Comparison of ENCODE assay signal across 16 cellular contexts in genomic region chr2:172324198-172324597, GRCh38.
A peak's percentile ranks its signal among the peaks of the same experiment; 100 is the strongest.
DNase-seq lines count a peak whose midpoint lies in the region; TF ChIP-seq lines count a peak whose summit lies in the region.
"Had no signal": no experiment of that assay in that cellular context is flagged by ENCODE, and none has a peak within 500 bp of the region (broad histone marks: within the 10 kb centered on the region; RNA-seq: fewer than 3 reads in every experiment).

No MANE protein-coding gene starts in this region.

- H3K27ac ChIP-seq in neuronal stem cell (replicated peaks; ENCODE audit: low read length) (no peak overlapping the region), dorsolateral prefrontal cortex (no peak overlapping the region), prostate gland (no peak overlapping the region)
- H3K27ac ChIP-seq: BLaER1 treated with 17β-estradiol and CSF1 and Interleukin-3, amounts not matched to agents 10 nM and 100 nM had no signal

- no peak overlapping the region for H3K23ac ChIP-seq in neuronal stem cell (ENCODE audit: low read depth, low read length, poor library complexity)

- H4K8ac ChIP-seq in neuronal stem cell (ENCODE audit: low read depth, low read length): no peak overlapping the region

- H3K27me3 ChIP-seq in neuronal stem cell (ENCODE audit: control insufficient read depth in 3 of 3, insufficient read depth in 3 of 3, low read depth in 1 of 3, low read length in 3 of 3): no peaks in the 10 kb centered on the region
- H3K27me3 ChIP-seq in dorsolateral prefrontal cortex: no peaks in the 10 kb centered on the region
- H3K27me3 ChIP-seq in prostate gland (replicated peaks; ENCODE audit: insufficient read depth): no peaks in the 10 kb centered on the region
- H3K27me3 ChIP-seq: BLaER1 treated with 17β-estradiol and CSF1 and Interleukin-3, amounts not matched to agents 10 nM and 100 nM had no signal

- no peak overlapping the region for H3K4ac ChIP-seq in neuronal stem cell (ENCODE audit: low read length)

- H3K9me3 ChIP-seq in neuronal stem cell (replicated peaks in 1 of 2; ENCODE audit: control insufficient read depth in 2 of 2, insufficient read depth in 1 of 2, low read depth in 1 of 2, low read length in 2 of 2) (no peaks in the 10 kb centered on the region), prostate gland (no peaks in the 10 kb centered on the region)

- TF ChIP-seq CTCF in brain (conservative IDR thresholded peaks at IDR 0.05): no peak
- TF ChIP-seq CTCF in epithelial cell of esophagus (IDR thresholded peaks at IDR 0.05; ENCODE audit: insufficient read depth, low read depth, low read length, missing control alignments): no peak
- no peak for TF ChIP-seq CTCF in dorsolateral prefrontal cortex (IDR thresholded peaks at IDR 0.05 in 54 of 56, conservative IDR thresholded peaks at IDR 0.05 in 2 of 56; ENCODE audit: low read depth in 1 of 56, partially characterized antibody in 56 of 56)
- no peak for TF ChIP-seq CTCF in prostate gland (IDR thresholded peaks at IDR 0.05)
- no peak for TF ChIP-seq CTCF in osteocyte (IDR thresholded peaks at IDR 0.05)

- H3K9ac ChIP-seq in neuronal stem cell (ENCODE audit: low read depth, low read length, poor library complexity): no peak overlapping the region
- H3K9ac ChIP-seq: BLaER1 treated with 17β-estradiol and CSF1 and Interleukin-3, amounts not matched to agents 10 nM and 100 nM had no signal

- H3K4me3 ChIP-seq in epithelial cell of esophagus (ENCODE audit: low read length) (no peak overlapping the region), neuronal stem cell (ENCODE audit: low read length in 2 of 2) (no peak overlapping the region), dorsolateral prefrontal cortex (no peak overlapping the region), prostate gland (no peak overlapping the region)
- H3K4me3 ChIP-seq: BLaER1 treated with 17β-estradiol and CSF1 and Interleukin-3, amounts not matched to agents 10 nM and 100 nM; GM12878; GM23338 had no signal

- H3K4me1 ChIP-seq in neuronal stem cell (ENCODE audit: control insufficient read depth in 2 of 2, insufficient read depth in 1 of 2, low read depth in 1 of 2, low read length in 2 of 2): peaks cover 6 to 7% of the 10 kb centered on the region in 2 donors
- no peaks in the 10 kb centered on the region for H3K4me1 ChIP-seq in prostate gland (replicated peaks)

- no peak overlapping the region for H4K91ac ChIP-seq in neuronal stem cell (ENCODE audit: low read depth, low read length, poor library complexity)

- H3K14ac ChIP-seq in neuronal stem cell (ENCODE audit: low read length): no peak overlapping the region

- peak overlapping the region in 3 of 5 experiments; percentile 15 to 87 (median 78) for H3K27ac Mint-ChIP-seq in brain
- H3K27ac Mint-ChIP-seq in osteocyte (ENCODE audit: unreplicated experiment): no peak overlapping the region
- H3K27ac Mint-ChIP-seq: CD4-positive, alpha-beta T cell; GM23338 had no signal

- H3K9me3 Mint-ChIP-seq in brain: peaks cover 4 to 10% (median 9%) of the 10 kb centered on the region in 5 experiments
- H3K9me3 Mint-ChIP-seq in osteocyte (ENCODE audit: unreplicated experiment): no peaks in the 10 kb centered on the region
- H3K9me3 Mint-ChIP-seq: CD4-positive, alpha-beta T cell had no signal

- H3K36me3 ChIP-seq in neuronal stem cell (replicated peaks in 1 of 2; ENCODE audit: control insufficient read depth in 2 of 2, insufficient read depth in 2 of 2, low read length in 2 of 2) (no peaks in the 10 kb centered on the region), prostate gland (no peaks in the 10 kb centered on the region)
- H3K36me3 ChIP-seq: BLaER1 treated with 17β-estradiol and CSF1 and Interleukin-3, amounts not matched to agents 10 nM and 100 nM had no signal

- no peak overlapping the region for H3K4me2 ChIP-seq in neuronal stem cell (ENCODE audit: insufficient read depth, low read length, poor library complexity, severe bottlenecking)
- H3K4me2 ChIP-seq: BLaER1 treated with 17β-estradiol and CSF1 and Interleukin-3, amounts not matched to agents 10 nM and 100 nM; GM23338 had no signal

- H3K27me3 Mint-ChIP-seq in brain: peaks cover 5% of the 10 kb centered on the region
- no peaks in the 10 kb centered on the region for H3K27me3 Mint-ChIP-seq in osteocyte (ENCODE audit: unreplicated experiment)
- H3K27me3 Mint-ChIP-seq: CD4-positive, alpha-beta T cell had no signal

- no peak overlapping the region for H2AK5ac ChIP-seq in neuronal stem cell (ENCODE audit: low read depth, low read length)

- TF ChIP-seq POLR2A in prostate gland (IDR thresholded peaks at IDR 0.05): no peak

- H3K18ac ChIP-seq in neuronal stem cell (ENCODE audit: low read length): peak overlapping the region; percentile 73

- no peak overlapping the region for H2BK5ac ChIP-seq in neuronal stem cell (ENCODE audit: low read length)

- no peaks in the 10 kb centered on the region for H3K79me1 ChIP-seq in neuronal stem cell (ENCODE audit: low read depth, low read length)

- no peak overlapping the region for H2BK120ac ChIP-seq in neuronal stem cell (ENCODE audit: low read depth, low read length)

- no peak overlapping the region for H2BK12ac ChIP-seq in neuronal stem cell (ENCODE audit: low read length)

- H3K4me3 Mint-ChIP-seq in brain (peak overlapping the region in 2 of 5 experiments; percentile 22 to 38), osteocyte (ENCODE audit: unreplicated experiment) (no peak overlapping the region)
- H3K4me3 Mint-ChIP-seq: CD4-positive, alpha-beta T cell; GM23338; H9 had no signal

- H3K36me3 Mint-ChIP-seq in brain (peaks cover 3% of the 10 kb centered on the region), osteocyte (ENCODE audit: unreplicated experiment) (no peaks in the 10 kb centered on the region)

- H3K4me1 Mint-ChIP-seq in brain (peaks cover 15% of the 10 kb centered on the region), osteocyte (ENCODE audit: unreplicated experiment) (peaks cover 13% of the 10 kb centered on the region)

- no peak overlapping the region for H2BK15ac ChIP-seq in neuronal stem cell (ENCODE audit: low read length)

- intact Hi-C loops in dorsolateral prefrontal cortex (cut with DNase I) (no loop called here), prostate gland (cut with DNase I) (no loop called here)

- DNase-seq in epithelial cell of esophagus (ENCODE audit: low read depth) (peak; percentile 57), kidney tubule cell (ENCODE audit: low spot score) (peak; percentile 76), neuronal stem cell (ENCODE audit: low spot score) (no peak), dorsolateral prefrontal cortex (no peak), NCI-H1105 (lab: John Stamatoyannopoulos, UW) (no peak), prostate gland (ENCODE audit: low spot score) (no peak), osteocyte (ENCODE audit: extremely low spot score, unreplicated experiment) (no peak)
- DNase-seq: ACHN; Calu3; CD4-positive, alpha-beta T cell; DMS 273 treated with DMSO at 0.1 percent for 48 hours; H9 had no signal

- peak overlapping the region; percentile 78 for H2AFZ ChIP-seq in neuronal stem cell (ENCODE audit: low read length)
- H2AFZ ChIP-seq: GM23338 had no signal

- no CpG with 5 or more reads among the region's 6 CpGs for WGBS in neuronal stem cell (ENCODE audit: extremely low coverage in 2 of 2, insufficient read length in 2 of 2, insufficient replicate concordance in 1 of 2), 2 donors
- WGBS in prostate gland: 67% methylated on average over 6 of the region's 6 CpGs

Comparison
In these comparisons a context has a peak if more than half of its experiments do, and no peak if none do; other contexts are left out.
1. DNase-seq: peak in epithelial cell of esophagus (single experiment) and kidney tubule cell (single experiment); none in neuronal stem cell (single experiment), dorsolateral prefrontal cortex (0 of 10), NCI-H1105 (single experiment), prostate gland (single experiment) and osteocyte (single experiment).